Comparison of ENCODE assay signal across 9 cellular contexts in genomic region chr1:121221766-121222165, GRCh38. TPM values are rescaled to one million over a fixed set of nuclear protein-coding genes. Genes with fewer than 3 reads are reported as not detected.
DNase-seq lines count a peak whose midpoint lies in the region; ATAC-seq and TF ChIP-seq lines count a peak whose summit lies in the region.
"Not testable (repeated sequence)": the region's sequence is repeated elsewhere in the genome, so short reads cannot be mapped to it uniquely, and the experiment has no call there.
"Had no signal": no experiment of that assay in that cellular context is flagged by ENCODE, and none has a peak within 500 bp of the region (broad histone marks: within the 10 kb centered on the region; RNA-seq: fewer than 3 reads in every experiment).

No MANE protein-coding gene starts in this region.

- H3K4me1 ChIP-seq in OCI-LY7 (ENCODE audit: insufficient read depth, low read length, poor library complexity, severe bottlenecking), result not testable (repeated sequence)

- CTCF ChIA-PET in OCI-LY7 (lab: Charles Lee; ENCODE audit: unreplicated experiment), result not testable (repeated sequence)

- in situ Hi-C loops in astrocyte of the spinal cord (cut with HindIII; ENCODE audit: low sequenced_read_pairs), result not testable (repeated sequence)

- not testable (repeated sequence) for H3K9me3 Mint-ChIP-seq in stimulated activated naive B cell treated with anti-CD40 and anti-IgM and Interleukin-4, amounts not matched to agents 10 μg/mL and 1 μg/mL and 100 μg/mL, for 72 hours

- not testable (repeated sequence) for H3K9me2 ChIP-seq in OCI-LY7 (ENCODE audit: insufficient read depth, low read length)

- not testable (repeated sequence) for H3K36me3 ChIP-seq in OCI-LY7 (ENCODE audit: insufficient read depth, low read length)

- H3K4me3 ChIP-seq in OCI-LY7 (ENCODE audit: low read depth, low read length, poor library complexity, severe bottlenecking); astrocyte of the spinal cord (ENCODE audit: low read depth, low read length): not testable (repeated sequence)

- not testable (repeated sequence) for H3K79me2 ChIP-seq in OCI-LY7 (ENCODE audit: insufficient read depth, low read depth, low read length)

- POLR2A ChIA-PET in OCI-LY7 (lab: Charles Lee), result not testable (repeated sequence)

- not testable (repeated sequence) for TF ChIP-seq POLR2A in GM18505 (IDR thresholded peaks at IDR 0.05; ENCODE audit: borderline replicate concordance, extremely low read depth, insufficient read depth, insufficient read length)

- peak; percentile 1 for DNase-seq in OCI-LY7 (ENCODE audit: low spot score)
- peak; percentile 0 for DNase-seq in astrocyte of the spinal cord (ENCODE audit: low read depth, low spot score)
- not testable (repeated sequence) for DNase-seq in stimulated activated naive B cell treated with anti-CD40 and anti-IgM and Interleukin-4, amounts not matched to agents 10 μg/mL and 1 μg/mL and 100 μg/mL, for 72 hours

- H2AFZ ChIP-seq in OCI-LY7 (ENCODE audit: low read length), result not testable (repeated sequence)

- H3K4me1 Mint-ChIP-seq in stimulated activated naive B cell treated with anti-CD40 and anti-IgM and Interleukin-4, amounts not matched to agents 10 μg/mL and 1 μg/mL and 100 μg/mL, for 72 hours, result not testable (repeated sequence)

- not testable (repeated sequence) for H3K4me3 Mint-ChIP-seq in stimulated activated naive B cell treated with anti-CD40 and anti-IgM and Interleukin-4, amounts not matched to agents 10 μg/mL and 1 μg/mL and 100 μg/mL, for 72 hours

- not testable (repeated sequence) for H3K27ac ChIP-seq in OCI-LY7 (ENCODE audit: low read depth, low read length, poor library complexity, severe bottlenecking)

- H3K4me2 ChIP-seq in OCI-LY7 (ENCODE audit: low read length), result not testable (repeated sequence)

- peak overlapping the region; percentile 76 for H3K27ac Mint-ChIP-seq in stimulated activated naive B cell treated with anti-CD40 and anti-IgM and Interleukin-4, amounts not matched to agents 10 μg/mL and 1 μg/mL and 100 μg/mL, for 72 hours

- not testable (repeated sequence) for H3K36me3 Mint-ChIP-seq in stimulated activated naive B cell treated with anti-CD40 and anti-IgM and Interleukin-4, amounts not matched to agents 10 μg/mL and 1 μg/mL and 100 μg/mL, for 72 hours

- TF ChIP-seq CTCF in OCI-LY7 (conservative IDR thresholded peaks at IDR 0.05; ENCODE audit: low read length); astrocyte of the spinal cord (IDR thresholded peaks at IDR 0.05; ENCODE audit: low read depth, low read length): not testable (repeated sequence)

- not testable (repeated sequence) for H3K27me3 Mint-ChIP-seq in stimulated activated naive B cell treated with anti-CD40 and anti-IgM and Interleukin-4, amounts not matched to agents 10 μg/mL and 1 μg/mL and 100 μg/mL, for 72 hours

- not testable (repeated sequence) for BruUV-seq in OCI-LY7 (replicated peaks; lab: Mats Ljungman, UMichigan)

- H3K9me3 ChIP-seq in OCI-LY7 (ENCODE audit: low read length), result not testable (repeated sequence)

- peak; percentile 50 for ATAC-seq in GM18505 (IDR thresholded peaks at IDR 0.05; ENCODE audit: unreplicated experiment)
- ATAC-seq in GM19324 (IDR thresholded peaks at IDR 0.05; ENCODE audit: low FRiP score, unreplicated experiment), result peak; percentile 60
- ATAC-seq in GM21717 (IDR thresholded peaks at IDR 0.05; ENCODE audit: unreplicated experiment), result peak; percentile 72
- peak; percentile 60 for ATAC-seq in HG02973 (IDR thresholded peaks at IDR 0.05; ENCODE audit: unreplicated experiment)
- ATAC-seq in HG03460 (IDR thresholded peaks at IDR 0.05; ENCODE audit: unreplicated experiment), result peak; percentile 52
- ATAC-seq in stimulated activated naive B cell treated with anti-CD40 and anti-IgM and Interleukin-4, amounts not matched to agents 10 μg/mL and 1 μg/mL and 100 μg/mL, for 72 hours (replicated peaks), result peak; percentile 58 to 60

- H4K20me1 ChIP-seq in OCI-LY7 (ENCODE audit: insufficient read depth, low read length), result not testable (repeated sequence)

- intact Hi-C loops in OCI-LY7 (cut with micrococcal nuclease; ENCODE audit: unreplicated experiment), result not testable (repeated sequence)

RNA-seq across cellular contexts. Expression of gene SRGAP2C, which starts 37.0 kb away (rescaled TPM):
- total RNA-seq in OCI-LY7 (2014; rRNA removed; shearing (Covaris generic)), result 6.8 and 7.0 TPM in 2 replicates
- total RNA-seq in OCI-LY7 (2022), result 30.7 and 41.0 TPM in 2 replicates

RNA-seq across cellular contexts. Expression of gene FAM72B, which starts 37.6 kb away (rescaled TPM):
- 27.0 and 27.4 TPM in 2 replicates for total RNA-seq in OCI-LY7 (2014; rRNA removed; shearing (Covaris generic))
- total RNA-seq in OCI-LY7 (2022), result 74.1 and 91.4 TPM in 2 replicates
- total RNA-seq: bronchial epithelial cell had no signal
